In the genomic region with DNA sequence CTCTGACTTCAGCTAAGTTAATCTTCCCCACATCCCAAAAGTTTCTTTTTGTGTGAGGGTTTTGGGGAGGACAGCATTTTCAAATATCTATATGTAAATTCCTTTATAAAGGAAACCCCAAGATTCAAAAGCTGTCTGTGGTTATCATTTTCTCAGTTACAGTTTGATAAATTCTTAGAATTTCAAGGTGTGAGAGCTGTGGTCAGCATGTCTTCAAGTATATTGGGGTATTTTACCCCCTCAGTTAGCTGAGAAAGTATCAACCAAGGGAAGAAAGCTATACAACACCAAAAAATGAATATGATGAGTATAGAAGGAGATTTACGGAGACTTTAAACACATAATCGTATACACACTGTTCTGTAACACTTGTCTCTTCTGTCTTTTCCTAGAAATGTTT, we compare ENCODE assay signal across 1 cellular context.
TF ChIP-seq lines count a peak whose summit lies in the region.

No MANE protein-coding gene starts in this region.

TF ChIP-seq in GM23338, 12 proteins besides CTCF, POLR2A, EP300 and RAD21 (continued from another document):
- TF ChIP-seq, protein P1, sequence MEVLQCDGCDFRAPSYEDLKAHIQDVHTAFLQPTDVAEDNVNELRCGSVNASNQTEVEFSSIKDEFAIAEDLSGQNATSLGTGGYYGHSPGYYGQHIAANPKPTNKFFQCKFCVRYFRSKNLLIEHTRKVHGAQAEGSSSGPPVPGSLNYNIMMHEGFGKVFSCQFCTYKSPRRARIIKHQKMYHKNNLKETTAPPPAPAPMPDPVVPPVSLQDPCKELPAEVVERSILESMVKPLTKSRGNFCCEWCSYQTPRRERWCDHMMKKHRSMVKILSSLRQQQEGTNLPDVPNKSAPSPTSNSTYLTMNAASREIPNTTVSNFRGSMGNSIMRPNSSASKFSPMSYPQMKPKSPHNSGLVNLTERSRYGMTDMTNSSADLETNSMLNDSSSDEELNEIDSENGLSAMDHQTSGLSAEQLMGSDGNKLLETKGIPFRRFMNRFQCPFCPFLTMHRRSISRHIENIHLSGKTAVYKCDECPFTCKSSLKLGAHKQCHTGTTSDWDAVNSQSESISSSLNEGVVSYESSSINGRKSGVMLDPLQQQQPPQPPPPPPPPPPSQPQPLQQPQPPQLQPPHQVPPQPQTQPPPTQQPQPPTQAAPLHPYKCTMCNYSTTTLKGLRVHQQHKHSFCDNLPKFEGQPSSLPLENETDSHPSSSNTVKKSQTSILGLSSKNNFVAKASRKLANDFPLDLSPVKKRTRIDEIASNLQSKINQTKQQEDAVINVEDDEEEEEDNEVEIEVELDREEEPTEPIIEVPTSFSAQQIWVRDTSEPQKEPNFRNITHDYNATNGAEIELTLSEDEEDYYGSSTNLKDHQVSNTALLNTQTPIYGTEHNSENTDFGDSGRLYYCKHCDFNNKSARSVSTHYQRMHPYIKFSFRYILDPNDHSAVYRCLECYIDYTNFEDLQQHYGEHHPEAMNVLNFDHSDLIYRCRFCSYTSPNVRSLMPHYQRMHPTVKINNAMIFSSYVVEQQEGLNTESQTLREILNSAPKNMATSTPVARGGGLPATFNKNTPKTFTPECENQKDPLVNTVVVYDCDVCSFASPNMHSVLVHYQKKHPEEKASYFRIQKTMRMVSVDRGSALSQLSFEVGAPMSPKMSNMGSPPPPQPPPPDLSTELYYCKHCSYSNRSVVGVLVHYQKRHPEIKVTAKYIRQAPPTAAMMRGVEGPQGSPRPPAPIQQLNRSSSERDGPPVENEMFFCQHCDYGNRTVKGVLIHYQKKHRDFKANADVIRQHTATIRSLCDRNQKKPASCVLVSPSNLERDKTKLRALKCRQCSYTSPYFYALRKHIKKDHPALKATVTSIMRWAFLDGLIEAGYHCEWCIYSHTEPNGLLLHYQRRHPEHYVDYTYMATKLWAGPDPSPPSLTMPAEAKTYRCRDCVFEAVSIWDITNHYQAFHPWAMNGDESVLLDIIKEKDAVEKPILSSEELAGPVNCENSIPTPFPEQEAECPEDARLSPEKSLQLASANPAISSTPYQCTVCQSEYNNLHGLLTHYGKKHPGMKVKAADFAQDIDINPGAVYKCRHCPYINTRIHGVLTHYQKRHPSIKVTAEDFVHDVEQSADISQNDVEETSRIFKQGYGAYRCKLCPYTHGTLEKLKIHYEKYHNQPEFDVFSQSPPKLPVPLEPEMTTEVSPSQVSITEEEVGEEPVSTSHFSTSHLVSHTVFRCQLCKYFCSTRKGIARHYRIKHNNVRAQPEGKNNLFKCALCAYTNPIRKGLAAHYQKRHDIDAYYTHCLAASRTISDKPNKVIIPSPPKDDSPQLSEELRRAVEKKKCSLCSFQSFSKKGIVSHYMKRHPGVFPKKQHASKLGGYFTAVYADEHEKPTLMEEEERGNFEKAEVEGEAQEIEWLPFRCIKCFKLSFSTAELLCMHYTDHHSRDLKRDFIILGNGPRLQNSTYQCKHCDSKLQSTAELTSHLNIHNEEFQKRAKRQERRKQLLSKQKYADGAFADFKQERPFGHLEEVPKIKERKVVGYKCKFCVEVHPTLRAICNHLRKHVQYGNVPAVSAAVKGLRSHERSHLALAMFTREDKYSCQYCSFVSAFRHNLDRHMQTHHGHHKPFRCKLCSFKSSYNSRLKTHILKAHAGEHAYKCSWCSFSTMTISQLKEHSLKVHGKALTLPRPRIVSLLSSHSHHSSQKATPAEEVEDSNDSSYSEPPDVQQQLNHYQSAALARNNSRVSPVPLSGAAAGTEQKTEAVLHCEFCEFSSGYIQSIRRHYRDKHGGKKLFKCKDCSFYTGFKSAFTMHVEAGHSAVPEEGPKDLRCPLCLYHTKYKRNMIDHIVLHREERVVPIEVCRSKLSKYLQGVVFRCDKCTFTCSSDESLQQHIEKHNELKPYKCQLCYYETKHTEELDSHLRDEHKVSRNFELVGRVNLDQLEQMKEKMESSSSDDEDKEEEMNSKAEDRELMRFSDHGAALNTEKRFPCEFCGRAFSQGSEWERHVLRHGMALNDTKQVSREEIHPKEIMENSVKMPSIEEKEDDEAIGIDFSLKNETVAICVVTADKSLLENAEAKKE (CRISPR knock-in tag; IDR thresholded peaks at IDR 0.05), result no peak
- TF ChIP-seq POLR2AphosphoS5 (IDR thresholded peaks at IDR 0.05; ENCODE audit: low read depth), result no peak
- no peak for TF ChIP-seq EZH2 (IDR thresholded peaks at IDR 0.05; ENCODE audit: low read depth, unreplicated experiment)
- TF ChIP-seq CREB1 (CRISPR knock-in tag; IDR thresholded peaks at IDR 0.05; ENCODE audit: low read depth), result no peak
- TF ChIP-seq, protein P2, sequence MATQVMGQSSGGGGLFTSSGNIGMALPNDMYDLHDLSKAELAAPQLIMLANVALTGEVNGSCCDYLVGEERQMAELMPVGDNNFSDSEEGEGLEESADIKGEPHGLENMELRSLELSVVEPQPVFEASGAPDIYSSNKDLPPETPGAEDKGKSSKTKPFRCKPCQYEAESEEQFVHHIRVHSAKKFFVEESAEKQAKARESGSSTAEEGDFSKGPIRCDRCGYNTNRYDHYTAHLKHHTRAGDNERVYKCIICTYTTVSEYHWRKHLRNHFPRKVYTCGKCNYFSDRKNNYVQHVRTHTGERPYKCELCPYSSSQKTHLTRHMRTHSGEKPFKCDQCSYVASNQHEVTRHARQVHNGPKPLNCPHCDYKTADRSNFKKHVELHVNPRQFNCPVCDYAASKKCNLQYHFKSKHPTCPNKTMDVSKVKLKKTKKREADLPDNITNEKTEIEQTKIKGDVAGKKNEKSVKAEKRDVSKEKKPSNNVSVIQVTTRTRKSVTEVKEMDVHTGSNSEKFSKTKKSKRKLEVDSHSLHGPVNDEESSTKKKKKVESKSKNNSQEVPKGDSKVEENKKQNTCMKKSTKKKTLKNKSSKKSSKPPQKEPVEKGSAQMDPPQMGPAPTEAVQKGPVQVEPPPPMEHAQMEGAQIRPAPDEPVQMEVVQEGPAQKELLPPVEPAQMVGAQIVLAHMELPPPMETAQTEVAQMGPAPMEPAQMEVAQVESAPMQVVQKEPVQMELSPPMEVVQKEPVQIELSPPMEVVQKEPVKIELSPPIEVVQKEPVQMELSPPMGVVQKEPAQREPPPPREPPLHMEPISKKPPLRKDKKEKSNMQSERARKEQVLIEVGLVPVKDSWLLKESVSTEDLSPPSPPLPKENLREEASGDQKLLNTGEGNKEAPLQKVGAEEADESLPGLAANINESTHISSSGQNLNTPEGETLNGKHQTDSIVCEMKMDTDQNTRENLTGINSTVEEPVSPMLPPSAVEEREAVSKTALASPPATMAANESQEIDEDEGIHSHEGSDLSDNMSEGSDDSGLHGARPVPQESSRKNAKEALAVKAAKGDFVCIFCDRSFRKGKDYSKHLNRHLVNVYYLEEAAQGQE (IDR thresholded peaks at IDR 0.05; ENCODE audit: unreplicated experiment), result no peak
- no peak for TF ChIP-seq STAT1 (IDR thresholded peaks at IDR 0.05; ENCODE audit: unreplicated experiment)
- no peak for TF ChIP-seq ZNF114 (CRISPR knock-in tag; IDR thresholded peaks at IDR 0.05)
- TF ChIP-seq NANOG (IDR thresholded peaks at IDR 0.05; ENCODE audit: borderline replicate concordance), result no peak
- TF ChIP-seq JUNB (IDR thresholded peaks at IDR 0.05; ENCODE audit: unreplicated experiment), result no peak
- TF ChIP-seq EZH2phosphoT487 (IDR thresholded peaks at IDR 0.05; ENCODE audit: unreplicated experiment), result no peak
TF ChIP-seq in GM23338: peak in this region for 0.
